Comparison of ENCODE assay signal across 8 cellular contexts in genomic region chr19:45092747-45093678, GRCh38. TPM values are rescaled to one million over a fixed set of nuclear protein-coding genes. Genes with fewer than 3 reads are reported as not detected.
DNase-seq lines count a peak whose midpoint lies in the region; ATAC-seq and TF ChIP-seq lines count a peak whose summit lies in the region.

TSS of gene PPP1R37 (plus strand) at chr19:45093179. CDS start at chr19:45093326, 147 bp downstream.

- H3K27me3 ChIP-seq in Peyer's patch (no peaks in the 10 kb centered on the region), muscle layer of colon (ENCODE audit: control insufficient read depth in 1 of 2, insufficient read depth in 2 of 2, low read length in 2 of 2) (no peaks in the 10 kb centered on the region)

- H3K4me1 Mint-ChIP-seq in activated T-cell treated with anti-CD3 and anti-CD28 coated beads, Interleukin-2, amount 50 U/mL, for 4 hours (ENCODE audit: low read depth): peaks cover 68% of the 10 kb centered on the region

- peaks cover 26% of the 10 kb centered on the region for H3K36me3 Mint-ChIP-seq in activated T-cell treated with anti-CD3 and anti-CD28 coated beads, Interleukin-2, amount 50 U/mL, for 4 hours (ENCODE audit: insufficient read depth)

- peak within 1 kb of the TSS; percentile 97 for H3K9ac ChIP-seq in muscle layer of colon (ENCODE audit: low read length)

- peak within 1 kb of the TSS; percentile 94 for H3K4me3 Mint-ChIP-seq in activated T-cell treated with anti-CD3 and anti-CD28 coated beads, Interleukin-2, amount 50 U/mL, for 4 hours

- peak; percentile 38 to 49 for TF ChIP-seq POLR2A in Peyer's patch (IDR thresholded peaks at IDR 0.05)

- peaks cover 3% of the 10 kb centered on the region for H3K9me3 Mint-ChIP-seq in activated T-cell treated with anti-CD3 and anti-CD28 coated beads, Interleukin-2, amount 50 U/mL, for 4 hours

- peaks cover 45% of the 10 kb centered on the region for H3K36me3 ChIP-seq in KOPT-K1 (ENCODE audit: insufficient read depth, low read length)
- peaks cover 0 to 6% (median 0%) of the 10 kb centered on the region in 3 donors for H3K36me3 ChIP-seq in Peyer's patch
- no peaks in the 10 kb centered on the region for H3K36me3 ChIP-seq in muscle layer of colon (ENCODE audit: insufficient read depth, low read length)

- H3K4me3 ChIP-seq in Peyer's patch (peak within 1 kb of the TSS; percentile 94 to 100 (median 98)), muscle layer of colon (ENCODE audit: low read depth in 1 of 2, low read length in 2 of 2) (peak within 1 kb of the TSS; percentile 89 to 90)

- no peaks in the 10 kb centered on the region for H3K9me3 ChIP-seq in KOPT-K1 (ENCODE audit: insufficient read depth, low read length, poor library complexity, severe bottlenecking)
- no peaks in the 10 kb centered on the region for H3K9me3 ChIP-seq in Peyer's patch
- H3K9me3 ChIP-seq in muscle layer of colon (ENCODE audit: low read length): no peaks in the 10 kb centered on the region

- H3K4me1 ChIP-seq in Peyer's patch (peaks cover 3 to 72% (median 14%) of the 10 kb centered on the region in 4 donors), muscle layer of colon (ENCODE audit: insufficient read depth, low read length) (peaks cover 50% of the 10 kb centered on the region)

- DNase-seq in DMS 273 treated with DMSO at 0.1 percent for 48 hours (lab: John Stamatoyannopoulos, UW) (peak; percentile 93), Peyer's patch (peak; percentile 91 to 97 (median 94))
- DNase-seq in activated T-cell treated with anti-CD3 and anti-CD28 coated beads, Interleukin-2, amount 50 U/mL, for 4 hours: peak; percentile 89
- peak; percentile 73 to 85 for DNase-seq in stimulated activated CD8-positive, alpha-beta memory T cell treated with anti-CD3 and anti-CD28 coated beads, Interleukin-7, amount 100 ng/mL, for 1 hour (ENCODE audit: low read depth in 2 of 2)

- ATAC-seq in GM21619 (IDR thresholded peaks at IDR 0.05; ENCODE audit: unreplicated experiment): peak; percentile 54
- peak; percentile 74 to 76 for ATAC-seq in activated T-cell treated with anti-CD3 and anti-CD28 coated beads, Interleukin-2, amount 50 U/mL, for 4 hours
- ATAC-seq in esophagus mucosa: peak; percentile 84

- peak in 5 of 6 experiments; percentile 14 to 58 (median 43) for TF ChIP-seq CTCF in Peyer's patch (IDR thresholded peaks at IDR 0.05)

- H3K27me3 Mint-ChIP-seq in activated T-cell treated with anti-CD3 and anti-CD28 coated beads, Interleukin-2, amount 50 U/mL, for 4 hours (ENCODE audit: low read depth): no peaks in the 10 kb centered on the region

- H3K27ac ChIP-seq in KOPT-K1 (ENCODE audit: low read depth, low read length, poor library complexity, severe bottlenecking): peak within 1 kb of the TSS; percentile 94
- H3K27ac ChIP-seq in Peyer's patch: peak within 1 kb of the TSS; percentile 78 to 91 (median 84)
- H3K27ac ChIP-seq in muscle layer of colon (ENCODE audit: low read depth, low read length): peak within 1 kb of the TSS; percentile 87

RNA-seq across cellular contexts. Expression of gene PPP1R37, which starts in this region (rescaled TPM):
- total RNA-seq in Peyer's patch (10 to 100 TPM; 41.8 to 75.1 (median 54.2) TPM), esophagus mucosa (24.2 TPM)
- 10 to 100 TPM; 23.2 to 24.9 (median 24.7) TPM for total RNA-seq in activated T-cell treated with anti-CD3 and anti-CD28 coated beads, Interleukin-2, amount 50 U/mL, for 4 hours

Comparison
In these comparisons a context has a peak if more than half of its experiments do, and no peak if none do; other contexts are left out.
1. Peak in every context shown above with its lines: DNase-seq, ATAC-seq, H3K4me3 ChIP-seq and H3K27ac ChIP-seq.